In genomic region chr2:132300574-132301378, GRCh38 we compare ENCODE assay signal across 8 cellular contexts.
DNase-seq lines count a peak whose midpoint lies in the region; ATAC-seq and TF ChIP-seq lines count a peak whose summit lies in the region.
"Not testable (repeated sequence)": the region's sequence is repeated elsewhere in the genome, so short reads cannot be mapped to it uniquely, and the experiment has no call there.

No MANE protein-coding gene starts in this region.

- H3K4me3 Mint-ChIP-seq in CD4-positive, alpha-beta memory T cell = peak overlapping the region; percentile 35 to 71 (median 66)
- peak overlapping the region in 3 of 4 donors; percentile 17 to 75 (median 44) for H3K4me3 Mint-ChIP-seq in IgD-negative memory B cell
- peak overlapping the region; percentile 70 for H3K4me3 Mint-ChIP-seq in activated CD4-positive, alpha-beta memory T cell treated with anti-CD3 and anti-CD28 coated beads, Interleukin-2, amount 10 ng/mL, durations not matched to agents 7 days and 5 days
- peak overlapping the region; percentile 53 for H3K4me3 Mint-ChIP-seq in activated naive CD8-positive, alpha-beta T cell treated with anti-CD3 and anti-CD28 coated beads for 36 hours
- peak overlapping the region; percentile 47 for H3K4me3 Mint-ChIP-seq in stimulated activated memory B cell treated with anti-CD40 and anti-IgM and Interleukin-4, amounts not matched to agents 10 μg/mL and 1 μg/mL and 100 μg/mL, for 72 hours

- H3K4me3 ChIP-seq in CD4-positive, alpha-beta memory T cell (ENCODE audit: low read length in 2 of 2) = not testable (repeated sequence)
- H3K4me3 ChIP-seq in PC-9 = peak overlapping the region; percentile 48; the same call in 1 of the 2 replicates

- TF ChIP-seq CTCF in PC-9 (conservative IDR thresholded peaks at IDR 0.05) = not testable (repeated sequence)

- BruUV-seq in PC-9 (replicated peaks; lab: Mats Ljungman, UMichigan) = not testable (repeated sequence)

- H2AFZ ChIP-seq in PC-9 = not testable (repeated sequence)

- H4K20me1 ChIP-seq in PC-9 (ENCODE audit: insufficient read depth) = not testable (repeated sequence)

- H3K27ac Mint-ChIP-seq in CD4-positive, alpha-beta memory T cell = peak overlapping the region in 2 of 7 donors; percentile 6 to 77
- H3K27ac Mint-ChIP-seq in IgD-negative memory B cell; activated naive CD8-positive, alpha-beta T cell treated with anti-CD3 and anti-CD28 coated beads for 36 hours; stimulated activated memory B cell treated with anti-CD40 and anti-IgM and Interleukin-4, amounts not matched to agents 10 μg/mL and 1 μg/mL and 100 μg/mL, for 72 hours: not testable (repeated sequence)
- peak overlapping the region; percentile 49 for H3K27ac Mint-ChIP-seq in activated CD4-positive, alpha-beta memory T cell treated with anti-CD3 and anti-CD28 coated beads, Interleukin-2, amount 10 ng/mL, durations not matched to agents 7 days and 5 days

- not testable (repeated sequence) for H3K27ac ChIP-seq in CD4-positive, alpha-beta memory T cell (ENCODE audit: low read depth, low read length); PC-9

- not testable (repeated sequence) for H3K4me1 Mint-ChIP-seq in CD4-positive, alpha-beta memory T cell; IgD-negative memory B cell; activated CD4-positive, alpha-beta memory T cell treated with anti-CD3 and anti-CD28 coated beads, Interleukin-2, amount 10 ng/mL, durations not matched to agents 7 days and 5 days; activated naive CD8-positive, alpha-beta T cell treated with anti-CD3 and anti-CD28 coated beads for 36 hours
- H3K4me1 Mint-ChIP-seq in stimulated activated memory B cell treated with anti-CD40 and anti-IgM and Interleukin-4, amounts not matched to agents 10 μg/mL and 1 μg/mL and 100 μg/mL, for 72 hours = peaks cover 13% of the 10 kb centered on the region

- H3K9me3 Mint-ChIP-seq in CD4-positive, alpha-beta memory T cell; IgD-negative memory B cell; activated CD4-positive, alpha-beta memory T cell treated with anti-CD3 and anti-CD28 coated beads, Interleukin-2, amount 10 ng/mL, durations not matched to agents 7 days and 5 days; activated naive CD8-positive, alpha-beta T cell treated with anti-CD3 and anti-CD28 coated beads for 36 hours; stimulated activated memory B cell treated with anti-CD40 and anti-IgM and Interleukin-4, amounts not matched to agents 10 μg/mL and 1 μg/mL and 100 μg/mL, for 72 hours: not testable (repeated sequence)

- not testable (repeated sequence) for H3K9me3 ChIP-seq in CD4-positive, alpha-beta memory T cell (ENCODE audit: control insufficient read depth in 1 of 2, low read length in 2 of 2); PC-9 (ENCODE audit: insufficient read depth, low read depth)

- POLR2A ChIA-PET in CD4-positive, alpha-beta memory T cell (lab: Charles Lee; ENCODE audit: partially characterized antibody); PC-9 (lab: Charles Lee; ENCODE audit: unreplicated experiment); activated CD4-positive, alpha-beta memory T cell treated with anti-CD3 and anti-CD28 coated beads, Interleukin-2, amount 10 ng/mL, durations not matched to agents 7 days and 5 days (lab: Charles Lee): not testable (repeated sequence)

- ATAC-seq in GM18867 (IDR thresholded peaks at IDR 0.05; ENCODE audit: unreplicated experiment) = peak; percentile 62
- ATAC-seq in left lobe of liver = peak; percentile 45
- ATAC-seq in stimulated activated memory B cell treated with anti-CD40 and anti-IgM and Interleukin-4, amounts not matched to agents 10 μg/mL and 1 μg/mL and 100 μg/mL, for 72 hours = not testable (repeated sequence)

- H3K27me3 Mint-ChIP-seq in CD4-positive, alpha-beta memory T cell; IgD-negative memory B cell; activated CD4-positive, alpha-beta memory T cell treated with anti-CD3 and anti-CD28 coated beads, Interleukin-2, amount 10 ng/mL, durations not matched to agents 7 days and 5 days; activated naive CD8-positive, alpha-beta T cell treated with anti-CD3 and anti-CD28 coated beads for 36 hours: not testable (repeated sequence)
- H3K27me3 Mint-ChIP-seq in stimulated activated memory B cell treated with anti-CD40 and anti-IgM and Interleukin-4, amounts not matched to agents 10 μg/mL and 1 μg/mL and 100 μg/mL, for 72 hours = peaks cover 11% of the 10 kb centered on the region

- CTCF ChIA-PET in CD4-positive, alpha-beta memory T cell (lab: Charles Lee; ENCODE audit: partially characterized antibody); PC-9 (lab: Charles Lee); activated CD4-positive, alpha-beta memory T cell treated with anti-CD3 and anti-CD28 coated beads, Interleukin-2, amount 10 ng/mL, durations not matched to agents 7 days and 5 days (lab: Charles Lee): not testable (repeated sequence)

- H3F3A ChIP-seq in PC-9 (ENCODE audit: insufficient read depth, low read depth) = not testable (repeated sequence)

- peak overlapping the region; percentile 71 for H3K4me2 ChIP-seq in PC-9

- H3K36me3 ChIP-seq in CD4-positive, alpha-beta memory T cell (ENCODE audit: insufficient read depth, low read length); PC-9 (ENCODE audit: low read depth): not testable (repeated sequence)

- H3K27me3 ChIP-seq in CD4-positive, alpha-beta memory T cell (ENCODE audit: insufficient read depth, low read length); PC-9 (ENCODE audit: insufficient read depth, low read depth): not testable (repeated sequence)

- H3K36me3 Mint-ChIP-seq in CD4-positive, alpha-beta memory T cell; IgD-negative memory B cell; activated CD4-positive, alpha-beta memory T cell treated with anti-CD3 and anti-CD28 coated beads, Interleukin-2, amount 10 ng/mL, durations not matched to agents 7 days and 5 days (ENCODE audit: low read depth); activated naive CD8-positive, alpha-beta T cell treated with anti-CD3 and anti-CD28 coated beads for 36 hours; stimulated activated memory B cell treated with anti-CD40 and anti-IgM and Interleukin-4, amounts not matched to agents 10 μg/mL and 1 μg/mL and 100 μg/mL, for 72 hours: not testable (repeated sequence)

- not testable (repeated sequence) for DNase-seq in CD4-positive, alpha-beta memory T cell; PC-9; activated CD4-positive, alpha-beta memory T cell treated with anti-CD3 and anti-CD28 coated beads, Interleukin-2, amount 10 ng/mL, durations not matched to agents 7 days and 5 days; activated naive CD8-positive, alpha-beta T cell treated with anti-CD3 and anti-CD28 coated beads for 36 hours; left lobe of liver (ENCODE audit: low spot score)

- not testable (repeated sequence) for H3K9me2 ChIP-seq in PC-9 (ENCODE audit: insufficient read depth)

- intact Hi-C loops in CD4-positive, alpha-beta memory T cell (cut with micrococcal nuclease); PC-9 (cut with micrococcal nuclease; ENCODE audit: unreplicated experiment): not testable (repeated sequence)

- not testable (repeated sequence) for H3K4me1 ChIP-seq in CD4-positive, alpha-beta memory T cell (ENCODE audit: insufficient read depth, low read length); PC-9 (replicated peaks; ENCODE audit: insufficient read depth)

- not testable (repeated sequence) for H3K79me2 ChIP-seq in PC-9 (ENCODE audit: low read depth)
